Comparison of ENCODE assay signal across 17 cellular contexts in genomic region chr7:33554046-33554445, GRCh38.
A peak's percentile ranks its signal among the peaks of the same experiment; 100 is the strongest.
DNase-seq lines count a peak whose midpoint lies in the region; ATAC-seq and TF ChIP-seq lines count a peak whose summit lies in the region.
"Had no signal": no experiment of that assay in that cellular context is flagged by ENCODE, and none has a peak within 500 bp of the region (broad histone marks: within the 10 kb centered on the region; RNA-seq: fewer than 3 reads in every experiment).

No MANE protein-coding gene starts in this region.

- no peak overlapping the region for H3K4me3 ChIP-seq in BJ (ENCODE audit: low read depth, low read length)
- peak overlapping the region in 1 of 3 donors; percentile 20 for H3K4me3 ChIP-seq in skeletal muscle tissue (ENCODE audit: low read length in 3 of 3)

- H3K4me1 ChIP-seq in skeletal muscle tissue (ENCODE audit: control insufficient read depth in 3 of 3, insufficient read depth in 3 of 3, low read length in 3 of 3) = peaks cover 6 to 14% (median 13%) of the 10 kb centered on the region in 3 donors

- no peak for ATAC-seq in HG03378 (IDR thresholded peaks at IDR 0.05; ENCODE audit: unreplicated experiment)

- peak; percentile 35 for DNase-seq in BJ (ENCODE audit: low read depth)
- peak; percentile 2 for DNase-seq in HFFc6
- DNase-seq in fibroblast of peridontal ligament (ENCODE audit: extremely low read depth) = peak; percentile 8
- DNase-seq in occipital lobe (lab: John Stamatoyannopoulos, UW) = no peak
- no peak for DNase-seq in medulla oblongata (ENCODE audit: extremely low spot score)
- DNase-seq: COR-L47, GDM1, GOT3, KBM-7, NCI-H1105 treated with DMSO at 0.1 percent for 48 hours, NCI-H1694 treated with DMSO at 0.1 percent for 48 hours, NCI-H510A treated with DMSO at 0.1 percent for 48 hours, NCI-H82, RPMI8226, SIG-M5 had no signal

- no peak overlapping the region for H3K9ac ChIP-seq in skeletal muscle tissue (ENCODE audit: low read depth in 1 of 3, low read length in 3 of 3)

- no peaks in the 10 kb centered on the region for H3K27me3 Mint-ChIP-seq in HFFc6 (ENCODE audit: insufficient read depth)

- H3K27me3 ChIP-seq in BJ (ENCODE audit: control insufficient read depth, insufficient read depth, low read length) (no peaks in the 10 kb centered on the region), skeletal muscle tissue (ENCODE audit: control insufficient read depth in 3 of 3, insufficient read depth in 3 of 3, low read length in 3 of 3) (no peaks in the 10 kb centered on the region)

- no peaks in the 10 kb centered on the region for H3K9me3 Mint-ChIP-seq in HFFc6

- POLR2A ChIA-PET in BJ (lab: Charles Lee) = no interaction called here

- no peaks in the 10 kb centered on the region for H3K4me1 Mint-ChIP-seq in HFFc6 (ENCODE audit: low read depth)

- H3K27ac ChIP-seq in skeletal muscle tissue (ENCODE audit: low read depth, low read length) = peak overlapping the region; percentile 4

- no peaks in the 10 kb centered on the region for H3K9me3 ChIP-seq in skeletal muscle tissue (ENCODE audit: control insufficient read depth in 3 of 3, low read length in 3 of 3)

- H3K36me3 ChIP-seq in BJ (ENCODE audit: control insufficient read depth, insufficient read depth, low read length) (no peaks in the 10 kb centered on the region), skeletal muscle tissue (ENCODE audit: control insufficient read depth in 3 of 3, insufficient read depth in 3 of 3, low read length in 3 of 3) (no peaks in the 10 kb centered on the region)

- H3K36me3 Mint-ChIP-seq in HFFc6 (ENCODE audit: low read depth) = no peaks in the 10 kb centered on the region

- no peak overlapping the region for H3K4me3 Mint-ChIP-seq in HFFc6

- no peak overlapping the region for H3K27ac Mint-ChIP-seq in HFFc6

- TF ChIP-seq CTCF in BJ (IDR thresholded peaks at IDR 0.05; ENCODE audit: insufficient read depth, low read depth, low read length) (no peak), HFFc6 (IDR thresholded peaks at IDR 0.05) (no peak)

- CTCF ChIA-PET in BJ (lab: Yijun Ruan, JAX) = interaction anchor here (0.9 to 1.4 kb wide), 4 partner anchors 10 to 91 kb away, joined by 3 to 6 read pairs (median 4); no protein-coding TSS in a partner anchor

Comparison
In these comparisons a context has a peak if more than half of its experiments do, and no peak if none do; other contexts are left out.
1. DNase-seq: peak in BJ (single experiment), HFFc6 (single experiment) and fibroblast of peridontal ligament (single experiment); none in occipital lobe (single experiment) and medulla oblongata (single experiment).